1 cellular context compared by ENCODE assay signal in genomic region chr15:51374131-51374530, GRCh38.
TF ChIP-seq lines count a peak whose summit lies in the region.

No MANE protein-coding gene starts in this region.

TF ChIP-seq in SK-N-SH, 30 proteins besides CTCF, POLR2A, EP300 and RAD21 (continued from another document):
- TF ChIP-seq IRF3 (IDR thresholded peaks at IDR 0.05; ENCODE audit: low read depth, low read length), result no peak
- no peak for TF ChIP-seq ZBTB33 (IDR thresholded peaks at IDR 0.05; ENCODE audit: borderline replicate concordance, low read depth)
- TF ChIP-seq RXRA (IDR thresholded peaks at IDR 0.05; ENCODE audit: borderline replicate concordance, low read depth), result no peak
- no peak for TF ChIP-seq MAX (IDR thresholded peaks at IDR 0.05; ENCODE audit: low read depth)
- TF ChIP-seq NRF1 (IDR thresholded peaks at IDR 0.05; ENCODE audit: low read depth, low read length), result no peak
- peak; percentile 43; the same call in 1 of the 2 replicates for TF ChIP-seq MXI1 (IDR thresholded peaks at IDR 0.05; ENCODE audit: low read depth, low read length)
- peak; percentile 89 for TF ChIP-seq GATA2 (CRISPR knock-in tag; IDR thresholded peaks at IDR 0.05)
- TF ChIP-seq TAF1 (IDR thresholded peaks at IDR 0.05; ENCODE audit: borderline replicate concordance, low read depth, low read length), result no peak
- TF ChIP-seq FOSL2 (IDR thresholded peaks at IDR 0.05; ENCODE audit: borderline replicate concordance, low read depth), result no peak
- no peak for TF ChIP-seq NFIC (IDR thresholded peaks at IDR 0.05; ENCODE audit: borderline replicate concordance)
- no peak for TF ChIP-seq SMC3 (IDR thresholded peaks at IDR 0.05; ENCODE audit: low read depth, low read length)
- TF ChIP-seq USF1 (IDR thresholded peaks at IDR 0.05; ENCODE audit: borderline replicate concordance, low read depth), result no peak
- TF ChIP-seq REST (IDR thresholded peaks at IDR 0.05; ENCODE audit: low read depth, low read length), result no peak
- TF ChIP-seq YY1 (IDR thresholded peaks at IDR 0.05; ENCODE audit: low read depth), result no peak
- peak; percentile 58; the same call in 1 of the 2 replicates for TF ChIP-seq FOXJ3 (CRISPR knock-in tag; IDR thresholded peaks at IDR 0.05)
- no peak for TF ChIP-seq EZH2phosphoT487 (IDR thresholded peaks at IDR 0.05; ENCODE audit: borderline replicate concordance, low read depth)
- TF ChIP-seq FOXM1 (IDR thresholded peaks at IDR 0.05; ENCODE audit: low read depth), result no peak
- no peak for TF ChIP-seq POLR2AphosphoS5 (IDR thresholded peaks at IDR 0.05; ENCODE audit: low read depth, low read length)
- peak; percentile 17; the same call in 1 of the 2 replicates for TF ChIP-seq TCF12 (IDR thresholded peaks at IDR 0.05)
- peak; percentile 91 for TF ChIP-seq RCOR1 (IDR thresholded peaks at IDR 0.05; ENCODE audit: low read length)
- TF ChIP-seq JUND (IDR thresholded peaks at IDR 0.05), result no peak
TF ChIP-seq in SK-N-SH: peak in this region for 7.
